Comparison of ENCODE assay signal across 8 cellular contexts in the genomic region with DNA sequence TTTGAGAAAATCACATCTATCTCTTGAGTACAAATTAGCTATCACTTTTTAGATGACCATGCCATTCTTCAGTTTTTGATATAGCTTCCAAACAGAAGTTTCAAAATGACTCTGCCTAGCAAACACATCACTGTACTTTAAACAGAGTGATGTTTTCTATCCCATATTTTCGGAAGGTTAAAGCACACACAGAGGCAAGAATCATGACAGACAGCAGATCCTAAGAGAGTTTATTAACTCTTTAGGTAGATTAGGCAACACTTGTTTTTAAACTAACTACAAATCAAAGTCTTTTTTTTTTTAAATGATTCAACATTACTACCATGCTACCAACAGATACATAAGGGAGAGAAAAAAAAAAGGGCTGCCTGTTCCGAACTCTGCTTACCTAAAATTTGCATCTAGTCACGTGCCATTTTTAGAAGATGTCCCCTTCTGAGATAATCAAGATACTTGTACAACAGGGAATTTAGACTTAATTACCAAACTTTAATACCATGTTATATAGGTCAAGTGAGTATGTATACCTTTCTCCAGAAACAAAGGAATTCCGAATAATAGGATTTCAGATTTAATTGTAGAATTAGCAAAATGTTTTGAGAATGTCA. TPM values are rescaled to one million over a fixed set of nuclear protein-coding genes. Genes with fewer than 3 reads are reported as not detected.
DNase-seq lines count a peak whose midpoint lies in the region; FAIRE-seq and TF ChIP-seq lines count a peak whose summit lies in the region.

No MANE protein-coding gene starts in this region.

- H4K20me1 ChIP-seq in GM23248 (ENCODE audit: insufficient read depth) = 0 out of 2 replicates have a peak, but pooled peaks cover 4% of the 10 kb centered on the region

- peaks cover 36% of the 10 kb centered on the region for H3K4me1 ChIP-seq in GM23248 (ENCODE audit: insufficient read depth)
- peaks cover 0 to 58% (median 4%) of the 10 kb centered on the region in 3 donors for H3K4me1 ChIP-seq in esophagus squamous epithelium

- peaks cover 87% of the 10 kb centered on the region for H3K79me2 ChIP-seq in GM23248 (ENCODE audit: insufficient read depth)

- TF ChIP-seq POLR2A in esophagus squamous epithelium (IDR thresholded peaks at IDR 0.05) = no peak

- no peaks in the 10 kb centered on the region for H3K9me2 ChIP-seq in GM23248 (ENCODE audit: insufficient read depth)

- H3K9me3 ChIP-seq in GM23248 (ENCODE audit: low read depth) (no peaks in the 10 kb centered on the region), esophagus squamous epithelium (no peaks in the 10 kb centered on the region)

- intact Hi-C loops in esophagus squamous epithelium (cut with DNase I) = no loop called here

- H3K27me3 ChIP-seq in GM23248 (replicated peaks; ENCODE audit: insufficient read depth) = no peaks in the 10 kb centered on the region
- no peaks in the 10 kb centered on the region for H3K27me3 ChIP-seq in esophagus squamous epithelium

- H3K4me3 ChIP-seq in GM23248 (peak overlapping the region; percentile 98), esophagus squamous epithelium (peak overlapping the region in 3 of 4 donors; percentile 76 to 95 (median 92)), retinal pigment epithelial cell (ENCODE audit: low read length) (peak overlapping the region; percentile 82)

- FAIRE-seq in D721Med (lab: Jason Lieb, UNC) = no peak

- H3K27ac ChIP-seq in GM23248 (peak overlapping the region; percentile 96), esophagus squamous epithelium (peak overlapping the region in 3 of 4 donors; percentile 95 to 99 (median 98))

- peak overlapping the region; percentile 98 for H3K9ac ChIP-seq in GM23248

- peak overlapping the region; percentile 16; the same call in 1 of the 2 replicates for H2AFZ ChIP-seq in GM23248

- peaks cover 37% of the 10 kb centered on the region for H3F3A ChIP-seq in GM23248 (ENCODE audit: insufficient read depth)

- peak; percentile 30 for DNase-seq in GM23248
- DNase-seq in SW480 (ENCODE audit: low spot score) = peak; percentile 18
- DNase-seq in esophagus squamous epithelium (lab: John Stamatoyannopoulos, UW) = no peak
- DNase-seq in retinal pigment epithelial cell (ENCODE audit: low read depth) = no peak
- no peak for DNase-seq in COLO668 (lab: John Stamatoyannopoulos, UW; ENCODE audit: unreplicated experiment)
- DNase-seq in D721Med (ENCODE audit: insufficient read length, low spot score) = no peak
- no peak for DNase-seq in DMS79 (lab: John Stamatoyannopoulos, UW)
- DNase-seq in NK-92 (lab: John Stamatoyannopoulos, UW; ENCODE audit: unreplicated experiment) = no peak

- peak overlapping the region; percentile 93 for H3K4me2 ChIP-seq in GM23248 (ENCODE audit: unreplicated experiment)

- TF ChIP-seq CTCF in esophagus squamous epithelium (IDR thresholded peaks at IDR 0.05) (no peak), retinal pigment epithelial cell (conservative IDR thresholded peaks at IDR 0.05; ENCODE audit: low read depth, low read length) (no peak), D721Med (IDR thresholded peaks at IDR 0.05; ENCODE audit: insufficient read depth, missing control alignments) (no peak)

- in situ Hi-C loops in GM23248 (cut with MboI) = loop anchor here (5.0 kb wide), 1 partner anchor 476 kb away; no protein-coding TSS in a partner anchor

- WGBS in GM23248 (ENCODE audit: low coverage in 1 of 2, low lambda C conversion rate in 2 of 2, missing lambda C conversion rate in 2 of 2), 2 experiments = 8% methylated on average over 4 of the region's 4 CpGs
- 54 to 61% methylated on average over 4 of the region's 4 CpGs for WGBS in esophagus squamous epithelium, 2 donors

- H3K36me3 ChIP-seq in GM23248 (ENCODE audit: low read depth) = no peaks in the 10 kb centered on the region
- H3K36me3 ChIP-seq in esophagus squamous epithelium = no peaks in the 10 kb centered on the region

RNA-seq across cellular contexts. Expression of a gene that starts 2.7 kb away (rescaled TPM):
- total RNA-seq in GM23248 (2014; rRNA removed; shearing (Covaris generic)) = 91.7 and 99.3 TPM in 2 replicates
- 72.3 and 87.1 TPM in 2 replicates for polyA plus RNA-seq in GM23248 (2016; fragmentation: Nextera tagmentation; extraction: Ambion mirVana)
- 10 to 100 TPM; 26.3 to 52.5 (median 37.5) TPM for total RNA-seq in esophagus squamous epithelium

Comparison
In these comparisons a context has a peak if more than half of its experiments do, and no peak if none do; other contexts are left out.
1. DNase-seq: peak in GM23248 (single experiment) and SW480 (single experiment); none in esophagus squamous epithelium (single experiment), retinal pigment epithelial cell (single experiment), COLO668 (single experiment), D721Med (single experiment), DMS79 (single experiment) and NK-92 (single experiment).
2. Peak in every context shown above with its lines, with median percentiles within 50 percentile points of each other: H3K4me3 ChIP-seq.